Comparison of ENCODE assay signal across 12 cellular contexts in genomic region chr13:44768233-44768632, GRCh38.
DNase-seq lines count a peak whose midpoint lies in the region; ATAC-seq and TF ChIP-seq lines count a peak whose summit lies in the region.
"Had no signal": no experiment of that assay in that cellular context is flagged by ENCODE, and none has a peak within 500 bp of the region (broad histone marks: within the 10 kb centered on the region; RNA-seq: fewer than 3 reads in every experiment).

No MANE protein-coding gene starts in this region.

- H3K9me2 ChIP-seq in PC-3 (replicated peaks; ENCODE audit: low read length): no peaks in the 10 kb centered on the region

- intact Hi-C loops in PC-3 (cut with micrococcal nuclease): no loop called here

- POLR2A ChIA-PET in PC-3 (lab: Charles Lee; ENCODE audit: unreplicated experiment): no interaction called here

- no peaks in the 10 kb centered on the region for H3K27me3 ChIP-seq in PC-3 (ENCODE audit: low read length)
- H3K27me3 ChIP-seq: heart left ventricle, neutrophil had no signal

- no peak overlapping the region for H3K4me3 ChIP-seq in PC-3 (ENCODE audit: low read length)
- H3K4me3 ChIP-seq: heart left ventricle, SK-N-MC had no signal

- H3K36me3 ChIP-seq in PC-3 (ENCODE audit: low read depth, low read length): no peaks in the 10 kb centered on the region
- H3K36me3 ChIP-seq: heart left ventricle, neutrophil had no signal

- H3F3A ChIP-seq in PC-3 (ENCODE audit: low read length, unreplicated experiment): no peaks in the 10 kb centered on the region

- H3K9ac ChIP-seq in PC-3 (ENCODE audit: low read length): no peak overlapping the region

- CTCF ChIA-PET in PC-3 (lab: Charles Lee): no interaction called here

- no peak overlapping the region for H2AFZ ChIP-seq in PC-3 (ENCODE audit: low read length)

- peak; percentile 2 to 6 for DNase-seq in activated CD4-positive, alpha-beta T cell treated with anti-CD3 and anti-CD28 coated beads for 24 hours (ENCODE audit: low read depth in 2 of 2)
- no peak for DNase-seq in activated CD4-positive, alpha-beta T cell treated with anti-CD3 and anti-CD28 coated beads for 1 hour
- DNase-seq in activated gamma-delta T cell treated with anti-CD3 and anti-CD28 coated beads, Interleukin-2, amount 50 U/mL, for 16 hours (ENCODE audit: low read depth): peak; percentile 25
- DNase-seq in stimulated activated CD8-positive, alpha-beta memory T cell treated with anti-CD3 and anti-CD28 coated beads, Interleukin-7, amount 100 ng/mL, for 4 hours (ENCODE audit: low read depth in 2 of 2): peak; percentile 21 to 22
- DNase-seq in NCI-H1436 treated with DMSO at 0.1 percent for 48 hours (lab: John Stamatoyannopoulos, UW) (no peak), PC-3 (no peak)
- DNase-seq: heart left ventricle, NCI-H2081 treated with DMSO at 0.1 percent for 48 hours had no signal

- no peaks in the 10 kb centered on the region for H4K20me1 ChIP-seq in PC-3 (ENCODE audit: low read length)

- BruUV-seq in PC-3 (replicated peaks; lab: Mats Ljungman, UMichigan): no TSS peak

- ATAC-seq in HG03097 (IDR thresholded peaks at IDR 0.05; ENCODE audit: low FRiP score, unreplicated experiment) (peak; percentile 64), GM18498 (IDR thresholded peaks at IDR 0.05; ENCODE audit: unreplicated experiment) (no peak), PC-3 (no peak)
- ATAC-seq: heart left ventricle had no signal

- no peaks in the 10 kb centered on the region for H3K4me1 ChIP-seq in PC-3 (ENCODE audit: insufficient read depth, low read length)

- no peak overlapping the region for H3K27ac ChIP-seq in PC-3 (ENCODE audit: low read length)
- H3K27ac ChIP-seq: neutrophil, SK-N-MC had no signal

- H3K4me2 ChIP-seq in PC-3 (ENCODE audit: low read length): no peak overlapping the region

- no peaks in the 10 kb centered on the region for H3K9me3 ChIP-seq in PC-3 (ENCODE audit: low read length)
- H3K9me3 ChIP-seq: heart left ventricle, neutrophil had no signal

- no peak for TF ChIP-seq CTCF in PC-3 (conservative IDR thresholded peaks at IDR 0.05; ENCODE audit: low read depth, low read length)

- no peaks in the 10 kb centered on the region for H3K79me2 ChIP-seq in PC-3 (ENCODE audit: low read length)

Comparison
In these comparisons a context has a peak if more than half of its experiments do, and no peak if none do; other contexts are left out.
1. DNase-seq: peak in activated CD4-positive, alpha-beta T cell treated with anti-CD3 and anti-CD28 coated beads for 24 hours (2 of 2), activated gamma-delta T cell treated with anti-CD3 and anti-CD28 coated beads, Interleukin-2, amount 50 U/mL, for 16 hours (single experiment) and stimulated activated CD8-positive, alpha-beta memory T cell treated with anti-CD3 and anti-CD28 coated beads, Interleukin-7, amount 100 ng/mL, for 4 hours (2 of 2); none in activated CD4-positive, alpha-beta T cell treated with anti-CD3 and anti-CD28 coated beads for 1 hour (single experiment), NCI-H1436 treated with DMSO at 0.1 percent for 48 hours (single experiment) and PC-3 (single experiment).